9 cellular contexts compared by ENCODE assay signal in the genomic region with DNA sequence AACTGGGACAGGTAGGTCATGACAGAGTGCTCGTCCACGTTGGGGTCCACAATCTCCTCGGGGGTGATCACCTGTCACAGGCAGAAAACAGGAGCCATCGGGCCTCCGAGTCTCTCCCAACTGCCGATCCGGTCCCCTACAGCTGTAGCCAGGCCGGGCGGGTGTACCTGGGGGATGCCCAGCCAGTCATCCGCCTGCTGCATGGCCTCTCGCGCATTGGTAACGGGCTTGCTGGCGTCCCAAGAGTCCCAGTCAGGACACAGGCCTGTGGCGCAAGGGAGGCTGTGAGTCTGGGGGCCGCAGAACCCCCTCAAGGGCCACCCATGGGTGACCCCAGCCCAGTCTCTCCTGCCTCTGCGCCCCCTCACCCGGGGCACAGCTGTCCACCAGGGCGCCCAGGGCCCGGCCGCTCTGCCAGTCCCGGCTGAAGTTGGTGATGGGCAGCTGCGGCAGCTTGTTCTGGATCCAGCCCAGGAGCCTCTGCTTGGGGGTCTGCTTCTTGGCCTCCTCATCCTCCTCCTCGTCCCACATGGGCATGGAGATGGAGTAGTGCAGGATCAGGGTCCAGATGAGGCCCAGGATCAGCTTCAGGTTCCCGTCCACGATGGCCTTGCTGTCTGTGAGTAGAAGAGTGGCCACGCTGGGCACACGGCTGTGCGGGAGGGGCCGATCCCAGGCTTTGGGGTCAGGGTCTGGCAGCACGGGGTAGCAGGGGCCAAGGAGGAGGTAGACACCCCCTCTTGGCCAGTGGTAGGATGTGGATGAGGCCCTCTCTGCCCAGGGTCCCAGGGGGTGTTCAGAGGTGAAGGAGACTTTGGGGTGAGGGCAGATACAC. TPM values are rescaled to one million over a fixed set of nuclear protein-coding genes. Genes with fewer than 3 reads are reported as not detected.
DNase-seq lines count a peak whose midpoint lies in the region; ATAC-seq, FAIRE-seq and TF ChIP-seq lines count a peak whose summit lies in the region.
"Had no signal": no experiment of that assay in that cellular context is flagged by ENCODE, and none has a peak within 500 bp of the region (broad histone marks: within the 10 kb centered on the region; RNA-seq: fewer than 3 reads in every experiment).

No MANE protein-coding gene starts in this region.

- TF ChIP-seq RAD21 in HCT116 (IDR thresholded peaks at IDR 0.05; ENCODE audit: low read depth): no peak

- peak overlapping the region; percentile 77; the same call in 1 of the 2 replicates for H3K9ac ChIP-seq in HCT116 (ENCODE audit: low read length)

- H3K9me2 ChIP-seq in HCT116 (ENCODE audit: insufficient read depth): no peaks in the 10 kb centered on the region

- 84 to 88% (median 88%) methylated on average over 29 to 31 of the region's 31 CpGs for WGBS in small intestine, 3 donors

- H3K4me3 ChIP-seq in HCT116 (replicated peaks in 1 of 2; ENCODE audit: low read depth in 1 of 2, low read length in 2 of 2) (no peak overlapping the region), small intestine (ENCODE audit: low read depth in 1 of 2, low read length in 2 of 2) (no peak overlapping the region)

- no peak for ATAC-seq in HCT116
- no peak for ATAC-seq in activated CD8-positive, alpha-beta T cell treated with anti-CD3 and anti-CD28 coated beads, Interleukin-2, amount 10 ng/mL, durations not matched to agents 7 days and 5 days
- ATAC-seq in GM18867 (IDR thresholded peaks at IDR 0.05; ENCODE audit: unreplicated experiment): no peak

- H3K9me3 ChIP-seq in HCT116 (ENCODE audit: control insufficient read depth in 1 of 2, insufficient read depth in 1 of 2, low read depth in 1 of 2, low read length in 2 of 2) (no peaks in the 10 kb centered on the region), small intestine (ENCODE audit: control insufficient read depth, low read depth) (no peaks in the 10 kb centered on the region)

- POLR2A ChIA-PET in HCT116 (lab: Charles Lee): no interaction called here
- POLR2A ChIA-PET in activated CD8-positive, alpha-beta T cell treated with anti-CD3 and anti-CD28 coated beads, Interleukin-2, amount 10 ng/mL, durations not matched to agents 7 days and 5 days (lab: Charles Lee): interaction anchor here (0.6 to 1.4 kb wide), 7 partner anchors 10 to 31 kb away, joined by 3 to 6 read pairs (median 4); partner anchors contain the start of genes EMD and RPL10

- peaks cover 78% of the 10 kb centered on the region for H3K79me2 ChIP-seq in HCT116 (ENCODE audit: insufficient read depth, low read length)

- no peak overlapping the region for H2AFZ ChIP-seq in HCT116 (ENCODE audit: low read depth, low read length, poor library complexity, severe bottlenecking)

- 0 out of 2 replicates have a peak, but pooled peaks cover 2% of the 10 kb centered on the region for H4K20me1 ChIP-seq in HCT116 (ENCODE audit: insufficient read depth)

- H3K4me1 ChIP-seq in HCT116 (ENCODE audit: control insufficient read depth in 1 of 2, insufficient read depth in 2 of 2, low read length in 2 of 2) (peaks cover 9 to 29% of the 10 kb centered on the region in 2 experiments), small intestine (ENCODE audit: control insufficient read depth in 2 of 2, insufficient read depth in 1 of 2, low read depth in 1 of 2, low read length in 1 of 2) (no peaks in the 10 kb centered on the region)

- peaks cover 40% of the 10 kb centered on the region for H3K36me3 Mint-ChIP-seq in activated CD8-positive, alpha-beta T cell treated with anti-CD3 and anti-CD28 coated beads, Interleukin-2, amount 10 ng/mL, durations not matched to agents 7 days and 5 days (ENCODE audit: low read depth)
- H3K36me3 Mint-ChIP-seq in glutamatergic neuron (ENCODE audit: unreplicated experiment): no peaks in the 10 kb centered on the region

- CTCF ChIA-PET in HCT116 (lab: Charles Lee): no interaction called here
- CTCF ChIA-PET in activated CD8-positive, alpha-beta T cell treated with anti-CD3 and anti-CD28 coated beads, Interleukin-2, amount 10 ng/mL, durations not matched to agents 7 days and 5 days (lab: Charles Lee): no interaction called here

- peaks cover 9 to 24% of the 10 kb centered on the region in 2 experiments; a peak in 3 of 4 replicates for H3K36me3 ChIP-seq in HCT116 (ENCODE audit: control insufficient read depth in 1 of 2, insufficient read depth in 2 of 2, low read length in 2 of 2)
- H3K36me3 ChIP-seq in small intestine (ENCODE audit: control insufficient read depth in 2 of 2, insufficient read depth in 2 of 2, low read length in 2 of 2): peaks cover 0 to 2% of the 10 kb centered on the region in 2 donors

- no peak for TF ChIP-seq CTCF in HCT116 (IDR thresholded peaks at IDR 0.05 in 2 of 3, conservative IDR thresholded peaks at IDR 0.05 in 1 of 3; ENCODE audit: borderline replicate concordance in 1 of 3, insufficient read depth in 1 of 3, low read depth in 2 of 3, low read length in 2 of 3)
- TF ChIP-seq CTCF in glutamatergic neuron (IDR thresholded peaks at IDR 0.05; ENCODE audit: partially characterized antibody, unreplicated experiment): no peak

- intact Hi-C loops in HCT116 (cut with micrococcal nuclease): no loop called here

- peak overlapping the region; percentile 94; the same call in 1 of the 2 replicates for H3K4me2 ChIP-seq in HCT116 (ENCODE audit: low read length)

- H3K27ac ChIP-seq in HCT116 (ENCODE audit: low read depth, low read length): peak overlapping the region; percentile 82
- peak overlapping the region; percentile 21 to 92 for H3K27ac ChIP-seq in small intestine (ENCODE audit: low read depth in 1 of 2, low read length in 1 of 2)

- peak overlapping the region; percentile 90 for H3K4me3 Mint-ChIP-seq in activated CD8-positive, alpha-beta T cell treated with anti-CD3 and anti-CD28 coated beads, Interleukin-2, amount 10 ng/mL, durations not matched to agents 7 days and 5 days
- H3K4me3 Mint-ChIP-seq in glutamatergic neuron (ENCODE audit: unreplicated experiment): peak overlapping the region; percentile 55

- BruUV-seq in HCT116 (replicated peaks; lab: Mats Ljungman, UMichigan): no TSS peak

- TF ChIP-seq POLR2A in HCT116 (IDR thresholded peaks at IDR 0.05; ENCODE audit: borderline replicate concordance, extremely low read depth, insufficient read depth, insufficient read length): no peak

- no peaks in the 10 kb centered on the region for H3K9me3 Mint-ChIP-seq in activated CD8-positive, alpha-beta T cell treated with anti-CD3 and anti-CD28 coated beads, Interleukin-2, amount 10 ng/mL, durations not matched to agents 7 days and 5 days (ENCODE audit: insufficient read depth)
- H3K9me3 Mint-ChIP-seq in glutamatergic neuron (ENCODE audit: unreplicated experiment): peaks cover 9% of the 10 kb centered on the region

- peaks cover 29% of the 10 kb centered on the region for H3K4me1 Mint-ChIP-seq in activated CD8-positive, alpha-beta T cell treated with anti-CD3 and anti-CD28 coated beads, Interleukin-2, amount 10 ng/mL, durations not matched to agents 7 days and 5 days (ENCODE audit: low read depth)
- H3K4me1 Mint-ChIP-seq in glutamatergic neuron (ENCODE audit: low read depth, unreplicated experiment): peaks cover 2% of the 10 kb centered on the region

- DNase-seq in HCT116 (ENCODE audit: low read depth, low spot score): no peak
- no peak for DNase-seq in activated CD8-positive, alpha-beta T cell treated with anti-CD3 and anti-CD28 coated beads, Interleukin-2, amount 10 ng/mL, durations not matched to agents 7 days and 5 days
- DNase-seq in glutamatergic neuron: no peak
- DNase-seq in small intestine: no peak
- no peak for DNase-seq in RPMI8226
- DNase-seq in dermis blood vessel endothelial cell: no peak
- no peak for DNase-seq in RKO (ENCODE audit: low spot score)
- DNase-seq: cortex of kidney had no signal

- H3K27me3 ChIP-seq in HCT116 (ENCODE audit: insufficient read depth, low read length) (no peaks in the 10 kb centered on the region), small intestine (ENCODE audit: control insufficient read depth in 2 of 2, insufficient read depth in 2 of 2, low read length in 2 of 2) (no peaks in the 10 kb centered on the region)

- no peak for FAIRE-seq in small intestine (lab: Jason Lieb, UNC)

- RAD21 ChIA-PET in HCT116 (lab: Charles Lee; ENCODE audit: low non-redundant PET in 1 of 2, low total read pairs in 2 of 2, uncharacterized antibody in 2 of 2, unreplicated experiment in 2 of 2): no interaction called here

- H3K27me3 Mint-ChIP-seq in activated CD8-positive, alpha-beta T cell treated with anti-CD3 and anti-CD28 coated beads, Interleukin-2, amount 10 ng/mL, durations not matched to agents 7 days and 5 days (ENCODE audit: low read depth): no peaks in the 10 kb centered on the region
- H3K27me3 Mint-ChIP-seq in glutamatergic neuron (ENCODE audit: unreplicated experiment): peaks cover 6% of the 10 kb centered on the region

- peak overlapping the region; percentile 84 for H3K27ac Mint-ChIP-seq in activated CD8-positive, alpha-beta T cell treated with anti-CD3 and anti-CD28 coated beads, Interleukin-2, amount 10 ng/mL, durations not matched to agents 7 days and 5 days
- no peak overlapping the region for H3K27ac Mint-ChIP-seq in glutamatergic neuron (ENCODE audit: unreplicated experiment)

RNA-seq across cellular contexts. Expression of gene FLNA, which starts 6.7 kb away (rescaled TPM):
- total RNA-seq in HCT116 (2021; ENCODE audit: unreplicated experiment): 546 TPM
- polyA plus RNA-seq in HCT116 (2012): 518 and 552 TPM in 2 replicates
- total RNA-seq in activated CD8-positive, alpha-beta T cell treated with anti-CD3 and anti-CD28 coated beads, Interleukin-2, amount 10 ng/mL, durations not matched to agents 7 days and 5 days: 1,000 to 10,000 TPM; 1,371 to 1,454 TPM
- 499 TPM for total RNA-seq in glutamatergic neuron (ENCODE audit: unreplicated experiment)
- 100 to 1,000 TPM in 1 of 3 donors, 10 to 100 TPM in 2; 19.2 to 251 (median 48.9) TPM for polyA plus RNA-seq in small intestine
- 1,387 and 2,587 TPM in 2 replicates for total RNA-seq in dermis blood vessel endothelial cell

RNA-seq across cellular contexts. Expression of gene EMD, which starts 11.4 kb away (rescaled TPM):
- 102 TPM for total RNA-seq in HCT116 (2021; ENCODE audit: unreplicated experiment)
- 148 TPM in 2 replicates for polyA plus RNA-seq in HCT116 (2012)
- total RNA-seq in activated CD8-positive, alpha-beta T cell treated with anti-CD3 and anti-CD28 coated beads, Interleukin-2, amount 10 ng/mL, durations not matched to agents 7 days and 5 days: 10 to 100 TPM; 65.9 to 66.0 TPM
- 56.8 TPM for total RNA-seq in glutamatergic neuron (ENCODE audit: unreplicated experiment)
- 10 to 100 TPM; 37.6 to 82.3 (median 63.8) TPM for polyA plus RNA-seq in small intestine
- total RNA-seq in dermis blood vessel endothelial cell: 10.6 and 17.2 TPM in 2 replicates

RNA-seq across cellular contexts. Expression of gene RPL10, which starts 30.5 kb away (rescaled TPM):
- total RNA-seq in HCT116 (2021; ENCODE audit: unreplicated experiment): 3,069 TPM
- polyA plus RNA-seq in HCT116 (2012): 5,638 and 6,597 TPM in 2 replicates
- total RNA-seq in activated CD8-positive, alpha-beta T cell treated with anti-CD3 and anti-CD28 coated beads, Interleukin-2, amount 10 ng/mL, durations not matched to agents 7 days and 5 days: 1,000 to 10,000 TPM; 2,758 to 2,862 TPM
- 1,779 TPM for total RNA-seq in glutamatergic neuron (ENCODE audit: unreplicated experiment)
- polyA plus RNA-seq in small intestine: 1,000 to 10,000 TPM; 3,043 to 5,653 (median 5,246) TPM
- 3,745 and 6,057 TPM in 2 replicates for total RNA-seq in dermis blood vessel endothelial cell

RNA-seq across cellular contexts. Expression of gene DNASE1L1, which starts 41.4 kb away (rescaled TPM):
- total RNA-seq in HCT116 (2021; ENCODE audit: unreplicated experiment): 16.5 TPM
- 21.9 and 23.2 TPM in 2 replicates for polyA plus RNA-seq in HCT116 (2012)
- total RNA-seq in activated CD8-positive, alpha-beta T cell treated with anti-CD3 and anti-CD28 coated beads, Interleukin-2, amount 10 ng/mL, durations not matched to agents 7 days and 5 days: 10 to 100 TPM; 22.5 to 26.5 TPM
- total RNA-seq in glutamatergic neuron (ENCODE audit: unreplicated experiment): 15.8 TPM
- polyA plus RNA-seq in small intestine: 10 to 100 TPM; 17.0 to 24.0 (median 19.5) TPM
- 105 and 111 TPM in 2 replicates for total RNA-seq in dermis blood vessel endothelial cell

RNA-seq across cellular contexts. Expression of gene TAFAZZIN, which starts 43.6 kb away (rescaled TPM):
- total RNA-seq in HCT116 (2021; ENCODE audit: unreplicated experiment) (28.0 TPM), glutamatergic neuron (ENCODE audit: unreplicated experiment) (40.9 TPM), dermis blood vessel endothelial cell (20.8 and 25.9 TPM in 2 replicates)
- 27.0 and 27.7 TPM in 2 replicates for polyA plus RNA-seq in HCT116 (2012)
- 10 to 100 TPM; 76.5 to 77.4 TPM for total RNA-seq in activated CD8-positive, alpha-beta T cell treated with anti-CD3 and anti-CD28 coated beads, Interleukin-2, amount 10 ng/mL, durations not matched to agents 7 days and 5 days
- 10 to 100 TPM; 31.8 to 78.3 (median 60.8) TPM for polyA plus RNA-seq in small intestine
